ENCODE assay signal across 24 cellular contexts in genomic region chr1:232413674-232414073, GRCh38.
"Had no signal": no experiment of that assay in that cellular context is flagged by ENCODE, and none has a peak within 500 bp of the region (broad histone marks: within the 10 kb centered on the region; RNA-seq: fewer than 3 reads in every experiment).

No MANE protein-coding gene starts in this region.

- H3K27ac Mint-ChIP-seq: activated CD8-positive, alpha-beta T cell treated with anti-CD3 and anti-CD28 coated beads for 36 hours; activated naive CD4-positive, alpha-beta T cell treated with anti-CD3 and anti-CD28 coated beads, Interleukin-2, amount 10 ng/mL, durations not matched to agents 7 days and 5 days; activated naive CD8-positive, alpha-beta T cell treated with anti-CD3 and anti-CD28 coated beads, Interleukin-2, amount 10 ng/mL, durations not matched to agents 7 days and 5 days; activated T-cell treated with anti-CD3 and anti-CD28 coated beads, Interleukin-2, amount 50 U/mL, for 72 hours; activated T-helper 2 cell treated with anti-CD3 and anti-CD28 coated beads, Interferon-gamma antibody, Interleukin-2, Interleukin-4, amounts not matched to agents 10 μg/mL and 5 μg/mL and 100 μg/mL, durations not matched to agents 14 hours and 24 hours and 36 hours had no signal

- H3K9ac ChIP-seq: KMS-11 had no signal

- H3K36me3 Mint-ChIP-seq: activated naive CD4-positive, alpha-beta T cell treated with anti-CD3 and anti-CD28 coated beads, Interleukin-2, amount 10 ng/mL, durations not matched to agents 7 days and 5 days; activated naive CD8-positive, alpha-beta T cell treated with anti-CD3 and anti-CD28 coated beads, Interleukin-2, amount 10 ng/mL, durations not matched to agents 7 days and 5 days had no signal

- H3K4me3 Mint-ChIP-seq: activated CD8-positive, alpha-beta T cell treated with anti-CD3 and anti-CD28 coated beads for 36 hours; activated naive CD4-positive, alpha-beta T cell treated with anti-CD3 and anti-CD28 coated beads, Interleukin-2, amount 10 ng/mL, durations not matched to agents 7 days and 5 days; activated naive CD8-positive, alpha-beta T cell treated with anti-CD3 and anti-CD28 coated beads, Interleukin-2, amount 10 ng/mL, durations not matched to agents 7 days and 5 days; activated T-cell treated with anti-CD3 and anti-CD28 coated beads, Interleukin-2, amount 50 U/mL, for 72 hours had no signal

- H3K9me3 Mint-ChIP-seq: activated T-helper 2 cell treated with anti-CD3 and anti-CD28 coated beads, Interferon-gamma antibody, Interleukin-2, Interleukin-4, amounts not matched to agents 10 μg/mL and 5 μg/mL and 100 μg/mL, durations not matched to agents 14 hours and 24 hours and 36 hours had no signal

- H3K4me2 ChIP-seq: KMS-11 had no signal

- H3K4me1 Mint-ChIP-seq: activated naive CD4-positive, alpha-beta T cell treated with anti-CD3 and anti-CD28 coated beads, Interleukin-2, amount 10 ng/mL, durations not matched to agents 7 days and 5 days; activated naive CD8-positive, alpha-beta T cell treated with anti-CD3 and anti-CD28 coated beads, Interleukin-2, amount 10 ng/mL, durations not matched to agents 7 days and 5 days had no signal

- H3K27me3 Mint-ChIP-seq: activated CD8-positive, alpha-beta T cell treated with anti-CD3 and anti-CD28 coated beads for 36 hours; activated naive CD4-positive, alpha-beta T cell treated with anti-CD3 and anti-CD28 coated beads, Interleukin-2, amount 10 ng/mL, durations not matched to agents 7 days and 5 days had no signal

- ATAC-seq: activated CD8-positive, alpha-beta T cell treated with anti-CD3 and anti-CD28 coated beads for 36 hours; activated T-cell treated with anti-CD3 and anti-CD28 coated beads, Interleukin-2, amount 50 U/mL, for 72 hours had no signal

- H3K4me1 ChIP-seq: adrenal gland, SJCRH30 had no signal

- H3K4me3 ChIP-seq: adrenal gland, MG63, SJCRH30 had no signal

- DNase-seq: activated CD4-positive, CD25-positive, alpha-beta regulatory T cell; activated CD8-positive, alpha-beta memory T cell treated with anti-CD3 and anti-CD28 coated beads, Interleukin-2, amount 50 U/mL, for 4 hours; activated CD8-positive, alpha-beta T cell treated with anti-CD3 and anti-CD28 coated beads for 36 hours; activated gamma-delta T cell treated with Interleukin-2 at 50 U/mL for 16 hours; activated naive CD4-positive, alpha-beta T cell treated with anti-CD3 and anti-CD28 coated beads, Interleukin-2, amount 10 ng/mL, durations not matched to agents 7 days and 5 days; activated naive CD8-positive, alpha-beta T cell treated with anti-CD3 and anti-CD28 coated beads, Interleukin-2, amount 10 ng/mL, durations not matched to agents 7 days and 5 days; activated T-cell treated with anti-CD3 and anti-CD28 coated beads, Interleukin-2, amount 50 U/mL, for 72 hours; adrenal gland; anterior cingulate cortex; central memory CD4-positive, alpha-beta T cell; MG63; MV-4-11; NCI-H1105; NCI-H1436; NCI-H1694 treated with DMSO at 0.1 percent for 48 hours; NCI-H2029 treated with DMSO at 0.1 percent for 48 hours; NCI-H345; NCI-H510A; NCI-H526 treated with DMSO at 0.1 percent for 48 hours; NCI-H82; SJCRH30; T1000 had no signal

- H3K27ac ChIP-seq: adrenal gland, KMS-11, SJCRH30 had no signal

- H3K36me3 ChIP-seq: SJCRH30 had no signal

- H3K9me3 ChIP-seq: MG63, SJCRH30 had no signal

- H3K27me3 ChIP-seq: adrenal gland, MG63, SJCRH30 had no signal
